In the genomic region with DNA sequence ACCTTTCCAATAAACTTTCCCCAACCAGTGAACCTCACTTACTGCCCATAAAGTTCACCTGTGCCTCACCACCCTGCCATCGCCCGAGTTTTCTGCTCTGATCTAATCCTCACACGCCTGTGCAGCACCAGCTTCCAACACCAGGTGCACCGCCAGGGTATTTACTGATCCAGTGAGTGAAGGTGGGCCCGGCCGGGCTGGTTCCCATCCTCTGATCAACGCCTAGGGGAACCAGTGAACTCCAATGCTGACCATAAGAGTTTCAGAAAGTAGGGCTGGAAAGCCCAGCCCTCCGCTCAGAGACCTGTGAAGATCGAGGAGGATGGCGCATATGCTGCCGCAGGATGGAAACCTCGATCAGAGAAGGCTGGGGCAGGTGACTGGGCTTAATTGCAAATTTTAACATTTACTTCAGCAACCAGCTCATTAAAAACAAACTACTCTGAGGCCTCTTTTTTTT, we compare ENCODE assay signal across 8 cellular contexts. TPM values are rescaled to one million over a fixed set of nuclear protein-coding genes. Genes with fewer than 3 reads are reported as not detected.
DNase-seq lines count a peak whose midpoint lies in the region; ATAC-seq, FAIRE-seq and TF ChIP-seq lines count a peak whose summit lies in the region.

No MANE protein-coding gene starts in this region.

- H4K20me1 ChIP-seq in GM23248 (ENCODE audit: insufficient read depth) = no peaks in the 10 kb centered on the region

- peak; percentile 42 to 59 (median 52) for ATAC-seq in right lobe of liver

- peak overlapping the region; percentile 78 for H3K4me3 ChIP-seq in GM23248
- H3K4me3 ChIP-seq in bronchial epithelial cell (ENCODE audit: low read depth, low read length) = peak overlapping the region; percentile 48
- H3K4me3 ChIP-seq in right lobe of liver = peak overlapping the region; percentile 58 to 66 (median 66)

- H3F3A ChIP-seq in GM23248 (ENCODE audit: insufficient read depth) = peaks cover 13% of the 10 kb centered on the region

- FAIRE-seq in bronchial epithelial cell (lab: Jason Lieb, UNC) = no peak

- peak; percentile 63 for TF ChIP-seq CTCF in bronchial epithelial cell (IDR thresholded peaks at IDR 0.05; ENCODE audit: insufficient read depth, low read length, severe bottlenecking)
- peak; percentile 16 to 59 (median 26) for TF ChIP-seq CTCF in right lobe of liver (IDR thresholded peaks at IDR 0.05)

- intact Hi-C loops in right lobe of liver (cut with DNase I) = no loop called here

- H3K27me3 ChIP-seq in GM23248 (replicated peaks; ENCODE audit: insufficient read depth) = no peaks in the 10 kb centered on the region
- H3K27me3 ChIP-seq in bronchial epithelial cell (ENCODE audit: control insufficient read depth, insufficient read depth, low read length) = no peaks in the 10 kb centered on the region
- H3K27me3 ChIP-seq in right lobe of liver = no peaks in the 10 kb centered on the region

- H3K27ac ChIP-seq in GM23248 = peak overlapping the region; percentile 81
- H3K27ac ChIP-seq in right lobe of liver = peak overlapping the region; percentile 83 to 94 (median 83)

- peaks cover 16% of the 10 kb centered on the region for H3K4me1 ChIP-seq in GM23248 (ENCODE audit: insufficient read depth)
- peaks cover 0 to 23% (median 12%) of the 10 kb centered on the region in 4 donors for H3K4me1 ChIP-seq in right lobe of liver

- H3K9me3 ChIP-seq in GM23248 (ENCODE audit: low read depth) = no peaks in the 10 kb centered on the region
- no peaks in the 10 kb centered on the region for H3K9me3 ChIP-seq in right lobe of liver

- H3K9me2 ChIP-seq in GM23248 (ENCODE audit: insufficient read depth) = no peaks in the 10 kb centered on the region

- in situ Hi-C loops in G401 (cut with HindIII; ENCODE audit: low sequenced_read_pairs) (no loop called here), GM23248 (cut with MboI) (no loop called here)

- no peak for TF ChIP-seq POLR2A in right lobe of liver (IDR thresholded peaks at IDR 0.05)

- peak overlapping the region; percentile 87 for H3K4me2 ChIP-seq in GM23248 (ENCODE audit: unreplicated experiment)

- peaks cover 20% of the 10 kb centered on the region for H3K79me2 ChIP-seq in GM23248 (ENCODE audit: insufficient read depth)

- H3K36me3 ChIP-seq in GM23248 (ENCODE audit: low read depth) = no peaks in the 10 kb centered on the region
- H3K36me3 ChIP-seq in bronchial epithelial cell (ENCODE audit: control insufficient read depth, insufficient read depth, low read length) = no peaks in the 10 kb centered on the region
- no peaks in the 10 kb centered on the region for H3K36me3 ChIP-seq in right lobe of liver

- peak overlapping the region; percentile 92 for H2AFZ ChIP-seq in GM23248

- peak overlapping the region; percentile 82 for H3K9ac ChIP-seq in GM23248

- DNase-seq in G401 (ENCODE audit: low spot score) (peak; percentile 56), GM23248 (peak; percentile 64), MV-4-11 (lab: John Stamatoyannopoulos, UW) (peak; percentile 56), UCSD-AML1 (lab: John Stamatoyannopoulos, UW; ENCODE audit: unreplicated experiment) (peak; percentile 62), bronchial epithelial cell (ENCODE audit: low read depth) (peak; percentile 47), right lobe of liver (peak; percentile 51 to 60 (median 55)), SKM-1 (lab: John Stamatoyannopoulos, UW; ENCODE audit: unreplicated experiment) (no peak)
- peak; percentile 17 to 42 for DNase-seq in stimulated activated CD8-positive, alpha-beta memory T cell treated with anti-CD3 and anti-CD28 coated beads, Interleukin-15, amount 100 ng/mL, for 4 hours (ENCODE audit: low read depth in 2 of 2)

- WGBS in GM23248 (ENCODE audit: low coverage in 1 of 2, low lambda C conversion rate in 2 of 2, missing lambda C conversion rate in 2 of 2), 2 experiments = 7 to 11% methylated on average over 12 of the region's 12 CpGs
- 6% methylated on average over 12 of the region's 12 CpGs for WGBS in right lobe of liver (ENCODE audit: insufficient coverage, low coverage, low lambda C conversion rate, missing lambda C conversion rate)

RNA-seq across cellular contexts. Expression of a gene that starts 0.7 kb away (rescaled TPM):
- 115 and 166 TPM in 2 replicates for total RNA-seq in G401 (2014; rRNA removed; shearing (Covaris generic))
- total RNA-seq in GM23248 (2014; rRNA removed; shearing (Covaris generic)) = 23.5 and 53.2 TPM in 2 replicates
- polyA plus RNA-seq in GM23248 (2016; fragmentation: Nextera tagmentation; extraction: Ambion mirVana) = 67.8 and 72.8 TPM in 2 replicates
- total RNA-seq in bronchial epithelial cell = 27.4 and 33.5 TPM in 2 replicates
- total RNA-seq in right lobe of liver = 10 to 100 TPM in 5 of 6 experiments, 1 to 10 TPM in 1; 4.9 to 18.7 (median 12.6) TPM

RNA-seq across cellular contexts. Expression of a gene that starts 6.5 kb away (rescaled TPM):
- total RNA-seq in G401 (2014; rRNA removed; shearing (Covaris generic)) = 1,669 and 1,953 TPM in 2 replicates
- total RNA-seq in GM23248 (2014; rRNA removed; shearing (Covaris generic)) = 2,633 and 2,662 TPM in 2 replicates
- 3,948 and 3,969 TPM in 2 replicates for polyA plus RNA-seq in GM23248 (2016; fragmentation: Nextera tagmentation; extraction: Ambion mirVana)
- total RNA-seq in bronchial epithelial cell (590 and 1,212 TPM in 2 replicates), right lobe of liver (100 to 1,000 TPM; 409 to 644 (median 490) TPM)

RNA-seq across cellular contexts. Expression of a gene that starts 23.6 kb away (rescaled TPM):
- 108 and 114 TPM in 2 replicates for total RNA-seq in G401 (2014; rRNA removed; shearing (Covaris generic))
- total RNA-seq in GM23248 (2014; rRNA removed; shearing (Covaris generic)) = 164 and 216 TPM in 2 replicates
- 108 and 115 TPM in 2 replicates for polyA plus RNA-seq in GM23248 (2016; fragmentation: Nextera tagmentation; extraction: Ambion mirVana)
- total RNA-seq in bronchial epithelial cell (253 and 304 TPM in 2 replicates), right lobe of liver (100 to 1,000 TPM in 1 of 6 experiments, 10 to 100 TPM in 5; 56.5 to 117 (median 70.3) TPM)

RNA-seq across cellular contexts. Expression of a gene that starts 33.6 kb away (rescaled TPM):
- total RNA-seq in G401 (2014; rRNA removed; shearing (Covaris generic)) = 2.9 and 3.3 TPM in 2 replicates
- 1.9 and 2.7 TPM in 2 replicates for total RNA-seq in GM23248 (2014; rRNA removed; shearing (Covaris generic))
- 3.0 and 3.3 TPM in 2 replicates for polyA plus RNA-seq in GM23248 (2016; fragmentation: Nextera tagmentation; extraction: Ambion mirVana)
- total RNA-seq in bronchial epithelial cell (3.5 and 4.5 TPM in 2 replicates), right lobe of liver (1 to 10 TPM; 1.7 to 5.4 (median 3.2) TPM)

RNA-seq across cellular contexts. Expression of a gene that starts 35.3 kb away (rescaled TPM):
- 3,225 and 5,126 TPM in 2 replicates for total RNA-seq in G401 (2014; rRNA removed; shearing (Covaris generic))
- 1,463 and 1,892 TPM in 2 replicates for total RNA-seq in GM23248 (2014; rRNA removed; shearing (Covaris generic))
- 2,480 and 2,545 TPM in 2 replicates for polyA plus RNA-seq in GM23248 (2016; fragmentation: Nextera tagmentation; extraction: Ambion mirVana)
- total RNA-seq in bronchial epithelial cell (3,411 and 3,733 TPM in 2 replicates), right lobe of liver (1,000 to 10,000 TPM in 4 of 6 experiments, 100 to 1,000 TPM in 2; 516 to 1,547 (median 1,257) TPM)
